21 cellular contexts compared by ENCODE assay signal in the genomic region with DNA sequence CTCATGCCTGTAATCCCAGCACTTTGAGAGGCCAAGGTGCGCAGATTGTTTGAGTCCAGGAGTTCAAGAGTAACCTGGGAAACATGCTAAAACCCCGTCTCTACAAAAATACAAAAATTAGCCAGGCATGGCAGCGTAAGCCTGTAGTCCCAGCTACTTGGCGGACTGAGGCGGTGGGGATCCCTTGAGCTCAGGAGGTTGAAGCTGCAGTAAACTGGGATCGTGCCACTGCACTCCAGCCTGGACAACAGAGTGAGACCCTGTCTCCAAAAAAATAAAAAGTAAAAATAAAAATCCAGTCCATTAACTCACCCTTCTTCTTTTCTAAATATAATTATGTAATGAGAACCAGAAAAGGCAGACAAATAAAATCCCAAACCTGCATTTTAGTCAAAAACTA. TPM values are rescaled to one million over a fixed set of nuclear protein-coding genes. Genes with fewer than 3 reads are reported as not detected.
DNase-seq lines count a peak whose midpoint lies in the region; ATAC-seq, FAIRE-seq and TF ChIP-seq lines count a peak whose summit lies in the region.
"Had no signal": no experiment of that assay in that cellular context is flagged by ENCODE, and none has a peak within 500 bp of the region (broad histone marks: within the 10 kb centered on the region; RNA-seq: fewer than 3 reads in every experiment).

No MANE protein-coding gene starts in this region.

- H2AFZ ChIP-seq in neural cell (ENCODE audit: low read depth, low read length) = no peak overlapping the region

- H3F3A ChIP-seq in neural cell (ENCODE audit: insufficient read depth, low read length, poor library complexity, severe bottlenecking) = peaks cover 4% of the 10 kb centered on the region

- CTCF ChIA-PET in HEK293 (lab: Yijun Ruan, JAX) = no interaction called here

- TF ChIP-seq RAD21 in neural cell (conservative IDR thresholded peaks at IDR 0.05) = no peak

- POLR2A ChIA-PET in HEK293 (lab: Yijun Ruan, JAX) = interaction anchor here (1.6 kb wide), 1 partner anchor 104 kb away, joined by 3 read pairs; the partner anchor contains the start of gene MARCHF7

- H3K9me2 ChIP-seq in neural cell (ENCODE audit: insufficient read depth, low read length) = no peaks in the 10 kb centered on the region

- no peaks in the 10 kb centered on the region for H4K20me1 ChIP-seq in neural cell (ENCODE audit: insufficient read depth)

- H3K79me2 ChIP-seq in neural cell (replicated peaks; ENCODE audit: insufficient read depth, low read length) = peaks cover 78% of the 10 kb centered on the region

- no peak for TF ChIP-seq CTCF in HEK293 (tag by site-specific recombination; IDR thresholded peaks at IDR 0.05)
- no peak for TF ChIP-seq CTCF in glutamatergic neuron (IDR thresholded peaks at IDR 0.05; ENCODE audit: partially characterized antibody, unreplicated experiment)
- no peak for TF ChIP-seq CTCF in neural cell (IDR thresholded peaks at IDR 0.05; ENCODE audit: poor library complexity, severe bottlenecking)
- TF ChIP-seq CTCF in uterus (IDR thresholded peaks at IDR 0.05) = no peak
- TF ChIP-seq CTCF in D721Med (IDR thresholded peaks at IDR 0.05; ENCODE audit: insufficient read depth, missing control alignments) = no peak

- no peaks in the 10 kb centered on the region for H3K9me3 ChIP-seq in HEK293 (ENCODE audit: control insufficient read depth, insufficient read depth, low read depth, low read length)
- H3K9me3 ChIP-seq in neural cell (ENCODE audit: low read length) = no peaks in the 10 kb centered on the region
- no peaks in the 10 kb centered on the region for H3K9me3 ChIP-seq in uterus
- H3K9me3 ChIP-seq: A549; BE2C; BLaER1 treated with 17β-estradiol and CSF1 and Interleukin-3, amounts not matched to agents 10 nM and 100 nM; HAP-1 had no signal

- no peaks in the 10 kb centered on the region for H3K36me3 Mint-ChIP-seq in glutamatergic neuron (ENCODE audit: unreplicated experiment)
- H3K36me3 Mint-ChIP-seq: CD4-positive, alpha-beta memory T cell had no signal

- DNase-seq in glutamatergic neuron (no peak), uterus (no peak), D721Med (ENCODE audit: insufficient read length, low spot score) (no peak)
- DNase-seq: 8988T; ACHN; AML-193; BE2C; Calu3; CD4-positive, alpha-beta memory T cell; COR-L47; DMS153; DND-41; GOT3 had no signal

- H3K27me3 ChIP-seq in neural cell (ENCODE audit: insufficient read depth, low read depth, low read length) = no peaks in the 10 kb centered on the region
- no peaks in the 10 kb centered on the region for H3K27me3 ChIP-seq in uterus
- H3K27me3 ChIP-seq: BE2C; BLaER1 treated with 17β-estradiol and CSF1 and Interleukin-3, amounts not matched to agents 10 nM and 100 nM had no signal

- no peak for TF ChIP-seq POLR2A in uterus (IDR thresholded peaks at IDR 0.05)

- peak overlapping the region; percentile 46 for H3K9ac ChIP-seq in neural cell (ENCODE audit: low read length)
- H3K9ac ChIP-seq: BLaER1 treated with 17β-estradiol and CSF1 and Interleukin-3, amounts not matched to agents 10 nM and 100 nM had no signal

- H3K4me3 Mint-ChIP-seq in glutamatergic neuron (ENCODE audit: unreplicated experiment) = peak overlapping the region; percentile 60
- H3K4me3 Mint-ChIP-seq: CD14-positive monocyte; CD4-positive, alpha-beta memory T cell had no signal

- peaks cover 11% of the 10 kb centered on the region for H3K9me3 Mint-ChIP-seq in glutamatergic neuron (ENCODE audit: unreplicated experiment)
- H3K9me3 Mint-ChIP-seq: CD14-positive monocyte; CD4-positive, alpha-beta memory T cell had no signal

- TF ChIP-seq EP300 in neural cell (conservative IDR thresholded peaks at IDR 0.05; ENCODE audit: poor library complexity, severe bottlenecking) = no peak

- peaks cover 5% of the 10 kb centered on the region for H3K27me3 Mint-ChIP-seq in glutamatergic neuron (ENCODE audit: unreplicated experiment)

- H3K4me3 ChIP-seq in HEK293 (ENCODE audit: low read depth, low read length) (no peak overlapping the region), neural cell (ENCODE audit: low read length) (peak overlapping the region; percentile 77), uterus (no peak overlapping the region)
- H3K4me3 ChIP-seq: A549; BLaER1 treated with 17β-estradiol and CSF1 and Interleukin-3, amounts not matched to agents 10 nM and 100 nM; HAP-1 had no signal

- intact Hi-C loops in uterus (cut with DNase I; ENCODE audit: low total_unique reads) = no loop called here

- ATAC-seq in HG03439 (IDR thresholded peaks at IDR 0.05; ENCODE audit: unreplicated experiment) (no peak), HG02571 (IDR thresholded peaks at IDR 0.05; ENCODE audit: unreplicated experiment) (no peak)

- H3K4me1 ChIP-seq in HEK293 (ENCODE audit: control insufficient read depth, insufficient read depth, low read length) = peaks cover 30% of the 10 kb centered on the region
- no peaks in the 10 kb centered on the region for H3K4me1 ChIP-seq in uterus

- no peak for FAIRE-seq in D721Med (lab: Jason Lieb, UNC)
- FAIRE-seq: A549 had no signal

- H3K36me3 ChIP-seq in HEK293 (ENCODE audit: control insufficient read depth in 2 of 2, insufficient read depth in 1 of 2, low read length in 2 of 2) (no peaks in the 10 kb centered on the region), neural cell (ENCODE audit: insufficient read depth, low read length) (no peaks in the 10 kb centered on the region), uterus (no peaks in the 10 kb centered on the region)
- H3K36me3 ChIP-seq: BE2C, HAP-1 had no signal

- H3K27ac Mint-ChIP-seq in glutamatergic neuron (ENCODE audit: unreplicated experiment) = no peak overlapping the region
- H3K27ac Mint-ChIP-seq: CD4-positive, alpha-beta memory T cell had no signal

- no peak overlapping the region for H3K27ac ChIP-seq in HEK293 (ENCODE audit: extremely low read depth, low read depth, low read length)
- peak overlapping the region; percentile 95 for H3K27ac ChIP-seq in neural cell (ENCODE audit: low read length)
- H3K27ac ChIP-seq in uterus = peak overlapping the region; percentile 46 to 69
- H3K27ac ChIP-seq: A549; BLaER1 treated with 17β-estradiol and CSF1 and Interleukin-3, amounts not matched to agents 10 nM and 100 nM had no signal

- H3K4me2 ChIP-seq in neural cell (ENCODE audit: low read length) = no peak overlapping the region
- H3K4me2 ChIP-seq: A549; BLaER1 treated with 17β-estradiol and CSF1 and Interleukin-3, amounts not matched to agents 10 nM and 100 nM had no signal

- peaks cover 44% of the 10 kb centered on the region for H3K4me1 Mint-ChIP-seq in glutamatergic neuron (ENCODE audit: low read depth, unreplicated experiment)
- H3K4me1 Mint-ChIP-seq: CD4-positive, alpha-beta memory T cell had no signal

TF ChIP-seq in HEK293, 187 proteins besides CTCF, POLR2A, EP300 and RAD21:
- TF ChIP-seq, protein P1, sequence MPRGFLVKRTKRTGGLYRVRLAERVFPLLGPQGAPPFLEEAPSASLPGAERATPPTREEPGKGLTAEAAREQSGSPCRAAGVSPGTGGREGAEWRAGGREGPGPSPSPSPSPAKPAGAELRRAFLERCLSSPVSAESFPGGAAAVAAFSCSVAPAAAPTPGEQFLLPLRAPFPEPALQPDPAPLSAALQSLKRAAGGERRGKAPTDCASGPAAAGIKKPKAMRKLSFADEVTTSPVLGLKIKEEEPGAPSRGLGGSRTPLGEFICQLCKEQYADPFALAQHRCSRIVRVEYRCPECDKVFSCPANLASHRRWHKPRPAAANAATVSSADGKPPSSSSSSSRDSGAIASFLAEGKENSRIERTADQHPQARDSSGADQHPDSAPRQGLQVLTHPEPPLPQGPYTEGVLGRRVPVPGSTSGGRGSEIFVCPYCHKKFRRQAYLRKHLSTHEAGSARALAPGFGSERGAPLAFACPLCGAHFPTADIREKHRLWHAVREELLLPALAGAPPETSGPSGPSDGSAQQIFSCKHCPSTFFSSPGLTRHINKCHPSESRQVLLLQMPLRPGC (tag by site-specific recombination; IDR thresholded peaks at IDR 0.05) = no peak
- peak; percentile 65 for TF ChIP-seq ZNF121 (tag by site-specific recombination; IDR thresholded peaks at IDR 0.05)

TF ChIP-seq in neural cell, 6 proteins besides CTCF, POLR2A, EP300 and RAD21:
- TF ChIP-seq MXI1 (conservative IDR thresholded peaks at IDR 0.05; ENCODE audit: poor library complexity, severe bottlenecking) = no peak
- no peak for TF ChIP-seq SMC3 (conservative IDR thresholded peaks at IDR 0.05; ENCODE audit: poor library complexity)
- TF ChIP-seq TAF1 (IDR thresholded peaks at IDR 0.05; ENCODE audit: low read depth) = no peak
- TF ChIP-seq REST (IDR thresholded peaks at IDR 0.05; ENCODE audit: borderline replicate concordance) = no peak
- TF ChIP-seq EZH2 (IDR thresholded peaks at IDR 0.05; ENCODE audit: borderline replicate concordance, insufficient read depth, low read length, poor library complexity, severe bottlenecking) = no peak
- no peak for TF ChIP-seq POLR2AphosphoS5 (IDR thresholded peaks at IDR 0.05)

RNA-seq across cellular contexts. Expression of gene BAZ2B, which starts 8.2 kb away (rescaled TPM):
- 226 TPM for total RNA-seq in glutamatergic neuron (ENCODE audit: unreplicated experiment)
- polyA plus RNA-seq in neural cell = 103 and 150 TPM in 2 replicates
- 502 and 577 TPM in 2 replicates for polyA minus RNA-seq in neural cell
- 100 to 1,000 TPM in 3 of 4 donors, 10 to 100 TPM in 1; 94.5 to 237 (median 145) TPM for total RNA-seq in uterus
